Comparison of ENCODE assay signal across 3 cellular contexts in genomic region chr5:96560857-96561256, GRCh38.
DNase-seq lines count a peak whose midpoint lies in the region; ATAC-seq, FAIRE-seq and TF ChIP-seq lines count a peak whose summit lies in the region.
"Not testable (repeated sequence)": the region's sequence is repeated elsewhere in the genome, so short reads cannot be mapped to it uniquely, and the experiment has no call there.

No MANE protein-coding gene starts in this region.

- not testable (repeated sequence) for H3K79me2 ChIP-seq in K562 (ENCODE audit: control insufficient read depth, insufficient read depth, low read length); HepG2 (ENCODE audit: insufficient read depth, low read length)

- TF ChIP-seq EP300 in K562 (IDR thresholded peaks at IDR 0.05; ENCODE audit: low read length); HepG2 (IDR thresholded peaks at IDR 0.05; ENCODE audit: low read depth in 2 of 2, low read length in 2 of 2); HepG2 (CRISPR knock-in tag; IDR thresholded peaks at IDR 0.05; ENCODE audit: borderline replicate concordance): not testable (repeated sequence)

- in situ Hi-C loops in K562 (cut with MboI); HepG2 (cut with HindIII; ENCODE audit: extremely low pct_ligation_motif_present, low pct_unique_long_range_greater_than_20kb): not testable (repeated sequence)

- TF ChIP-seq RAD21 in K562 (CRISPR knock-in tag; conservative IDR thresholded peaks at IDR 0.05 in 1 of 2, IDR thresholded peaks at IDR 0.05 in 1 of 2); HepG2 (CRISPR knock-in tag; IDR thresholded peaks at IDR 0.05): not testable (repeated sequence)

- H3K4me3 ChIP-seq in HEK293 (ENCODE audit: low read depth, low read length); K562; HepG2 (replicated peaks in 1 of 3; ENCODE audit: insufficient read depth in 1 of 3, low read depth in 2 of 3, low read length in 3 of 3): not testable (repeated sequence)

- POLR2A ChIA-PET in HEK293 (lab: Yijun Ruan, JAX); K562 (lab: Yijun Ruan, JAX); HepG2 (lab: Yijun Ruan, JAX): not testable (repeated sequence)

- not testable (repeated sequence) for H3K27me3 ChIP-seq in K562 (ENCODE audit: control insufficient read depth in 2 of 2, insufficient read depth in 2 of 2, low read length in 2 of 2); HepG2 (ENCODE audit: control insufficient read depth in 1 of 2, insufficient read depth in 2 of 2, low read length in 2 of 2)

- not testable (repeated sequence) for H3K9me3 ChIP-seq in HEK293 (ENCODE audit: control insufficient read depth, insufficient read depth, low read depth, low read length); K562 (replicated peaks; ENCODE audit: control insufficient read depth, insufficient read depth, low read depth, low read length); HepG2 (ENCODE audit: low read length)

- not testable (repeated sequence) for FAIRE-seq in K562 (lab: Jason Lieb, UNC); HepG2 (lab: Jason Lieb, UNC)

- H3K9me1 ChIP-seq in K562 (ENCODE audit: control insufficient read depth, insufficient read depth, low read length): not testable (repeated sequence)

- H2AFZ ChIP-seq in K562 (ENCODE audit: low read depth, low read length); HepG2 (ENCODE audit: low read length): not testable (repeated sequence)

- H3K36me3 ChIP-seq in HEK293 (ENCODE audit: control insufficient read depth in 2 of 2, insufficient read depth in 1 of 2, low read length in 2 of 2); K562 (ENCODE audit: control insufficient read depth, insufficient read depth, low read length); HepG2 (replicated peaks in 1 of 2; ENCODE audit: control insufficient read depth in 1 of 2, insufficient read depth in 2 of 2, low read length in 2 of 2): not testable (repeated sequence)

- not testable (repeated sequence) for TF ChIP-seq CTCF in HEK293 (tag by site-specific recombination; IDR thresholded peaks at IDR 0.05); K562 (IDR thresholded peaks at IDR 0.05 in 2 of 3, conservative IDR thresholded peaks at IDR 0.05 in 1 of 3; ENCODE audit: insufficient read depth in 2 of 3, low read depth in 1 of 3, low read length in 3 of 3); HepG2 (CRISPR knock-in tag; IDR thresholded peaks at IDR 0.05)

- not testable (repeated sequence) for H3K4me1 ChIP-seq in HEK293 (ENCODE audit: control insufficient read depth, insufficient read depth, low read length); K562 (replicated peaks in 1 of 2; ENCODE audit: control insufficient read depth in 2 of 2, insufficient read depth in 2 of 2, low read length in 2 of 2); HepG2 (ENCODE audit: insufficient read depth, low read length)

- H3K4me2 ChIP-seq in K562 (ENCODE audit: insufficient read depth, low read length); HepG2 (ENCODE audit: low read depth, low read length): not testable (repeated sequence)

- not testable (repeated sequence) for H3K9ac ChIP-seq in K562 (ENCODE audit: insufficient read depth in 1 of 2, low read depth in 2 of 2, low read length in 2 of 2); HepG2 (ENCODE audit: insufficient read depth, low read depth, low read length)

- not testable (repeated sequence) for TF ChIP-seq POLR2A in K562 (conservative IDR thresholded peaks at IDR 0.05); HepG2 (IDR thresholded peaks at IDR 0.05; ENCODE audit: insufficient read depth in 1 of 2, low read depth in 2 of 2, low read length in 2 of 2)

- H4K20me1 ChIP-seq in K562 (replicated peaks; ENCODE audit: control insufficient read depth, insufficient read depth, low read length); HepG2 (ENCODE audit: insufficient read depth, low read length): not testable (repeated sequence)

- DNase-seq in K562 (ENCODE audit: extremely low read depth in 1 of 4, low spot score in 3 of 4); HepG2 (ENCODE audit: low spot score): not testable (repeated sequence)

- WGBS in K562 (ENCODE audit: insufficient coverage, low coverage, missing lambda C conversion rate): 0% methylated on average over 1 of the region's 2 CpGs
- 31% methylated on average over 2 of the region's 2 CpGs for WGBS in HepG2 (ENCODE audit: low lambda C conversion rate)

- intact Hi-C loops in K562 (cut with micrococcal nuclease); HepG2 (cut with micrococcal nuclease; ENCODE audit: unreplicated experiment): not testable (repeated sequence)

- H3K27ac ChIP-seq in HEK293 (ENCODE audit: extremely low read depth, low read depth, low read length); K562 (ENCODE audit: extremely low read depth, low read depth, low read length); HepG2 (ENCODE audit: extremely low read length, insufficient read depth, low read length): not testable (repeated sequence)

- CTCF ChIA-PET in HEK293 (lab: Yijun Ruan, JAX); K562 (lab: Yijun Ruan, JAX; ENCODE audit: low intra/inter-chr PET ratio); HepG2 (lab: Yijun Ruan, JAX; ENCODE audit: low intra/inter-chr PET ratio, low total read pairs): not testable (repeated sequence)

- not testable (repeated sequence) for ATAC-seq in K562, HepG2

- not testable (repeated sequence) for BruUV-seq in K562 (replicated peaks; lab: Mats Ljungman, UMichigan); HepG2 (replicated peaks; lab: Mats Ljungman, UMichigan)

TF ChIP-seq in HEK293, 187 proteins besides CTCF, POLR2A, EP300 and RAD21:
- TF ChIP-seq ZNF146 (tag by site-specific recombination; IDR thresholded peaks at IDR 0.05): peak; percentile 80

TF ChIP-seq in K562, 482 proteins besides CTCF, POLR2A, EP300 and RAD21:
- TF ChIP-seq ZNF146 (CRISPR knock-in tag; IDR thresholded peaks at IDR 0.05; ENCODE audit: unreplicated experiment): peak; percentile 54

TF ChIP-seq in HepG2, 621 proteins besides CTCF, POLR2A, EP300 and RAD21:
- 0 out of 2 replicates have a peak, but pooled peaks have one; percentile 15 for TF ChIP-seq MNT (IDR thresholded peaks at IDR 0.05)
